Comparison of ENCODE assay signal across 16 cellular contexts in the genomic region with DNA sequence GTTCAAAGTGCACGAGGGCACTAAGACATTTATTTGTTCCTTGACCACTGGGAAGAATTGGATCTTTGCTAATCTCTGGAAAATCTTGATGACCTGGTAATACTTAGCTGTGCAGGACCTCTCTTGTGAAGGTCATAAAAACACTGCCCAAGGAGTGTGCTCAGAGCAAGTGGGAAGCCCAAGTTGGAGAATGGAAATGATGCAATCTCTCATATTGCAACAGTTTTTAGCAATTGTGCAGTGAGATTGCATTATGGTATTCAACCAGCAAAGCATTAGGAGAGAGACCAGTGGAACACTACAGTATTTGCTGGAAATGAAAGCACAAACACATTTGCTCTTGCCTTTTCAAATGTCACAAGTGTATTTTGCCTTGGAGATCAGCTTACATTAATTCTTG. TPM values are rescaled to one million over a fixed set of nuclear protein-coding genes. Genes with fewer than 3 reads are reported as not detected.
DNase-seq lines count a peak whose midpoint lies in the region; ATAC-seq and TF ChIP-seq lines count a peak whose summit lies in the region.
"Had no signal": no experiment of that assay in that cellular context is flagged by ENCODE, and none has a peak within 500 bp of the region (broad histone marks: within the 10 kb centered on the region; RNA-seq: fewer than 3 reads in every experiment).

No MANE protein-coding gene starts in this region.

- ATAC-seq in lower lobe of right lung: peak; percentile 48
- ATAC-seq in GM18867 (IDR thresholded peaks at IDR 0.05; ENCODE audit: unreplicated experiment): no peak

- TF ChIP-seq POLR2A in testis (IDR thresholded peaks at IDR 0.05): no peak

- CTCF ChIA-PET in BJ (lab: Yijun Ruan, JAX): no interaction called here

- H3K27ac ChIP-seq in lower lobe of right lung (no peak overlapping the region), testis (no peak overlapping the region), neuronal stem cell (replicated peaks; ENCODE audit: low read length) (no peak overlapping the region), tibial artery (no peak overlapping the region)
- H3K27ac ChIP-seq: BLaER1 treated with 17β-estradiol and CSF1 and Interleukin-3, amounts not matched to agents 10 nM and 100 nM had no signal

- H2BK5ac ChIP-seq in neuronal stem cell (ENCODE audit: low read length): no peak overlapping the region

- POLR2A ChIA-PET in BJ (lab: Charles Lee): no interaction called here

- no peak for TF ChIP-seq CTCF in BJ (IDR thresholded peaks at IDR 0.05; ENCODE audit: insufficient read depth, low read depth, low read length)
- TF ChIP-seq CTCF in lower lobe of right lung (IDR thresholded peaks at IDR 0.05): no peak
- no peak for TF ChIP-seq CTCF in testis (IDR thresholded peaks at IDR 0.05)
- TF ChIP-seq CTCF in tibial artery (IDR thresholded peaks at IDR 0.05): no peak

- intact Hi-C loops in lower lobe of right lung (cut with DNase I) (no loop called here), testis (cut with DNase I; ENCODE audit: low total_unique reads) (no loop called here), tibial artery (cut with DNase I; ENCODE audit: low total_unique reads) (no loop called here)

- DNase-seq in BJ (ENCODE audit: low read depth): peak; percentile 56
- peak; percentile 31 for DNase-seq in LHCN-M2 (ENCODE audit: low read depth)
- DNase-seq in amniotic epithelial cell (ENCODE audit: low read depth): peak; percentile 91
- DNase-seq in lower lobe of right lung: no peak
- DNase-seq in testis: no peak
- DNase-seq in neuronal stem cell (ENCODE audit: low spot score): no peak
- DNase-seq in tibial artery: no peak
- DNase-seq: activated naive CD4-positive, alpha-beta T cell treated with anti-CD3 and anti-CD28 coated beads, Interleukin-2, amount 50 U/mL, for 16 hours; caudate nucleus; NCI-H1436; NCI-H510A; posterior cingulate gyrus had no signal

- no peak overlapping the region for H3K9ac ChIP-seq in neuronal stem cell (ENCODE audit: low read depth, low read length, poor library complexity)
- H3K9ac ChIP-seq: BLaER1 treated with 17β-estradiol and CSF1 and Interleukin-3, amounts not matched to agents 10 nM and 100 nM had no signal

- H3K23ac ChIP-seq in neuronal stem cell (ENCODE audit: low read depth, low read length, poor library complexity): no peak overlapping the region

- H2AK5ac ChIP-seq in neuronal stem cell (ENCODE audit: low read depth, low read length): no peak overlapping the region

- no peaks in the 10 kb centered on the region for H3K79me1 ChIP-seq in neuronal stem cell (ENCODE audit: low read depth, low read length)

- H2BK120ac ChIP-seq in neuronal stem cell (ENCODE audit: low read depth, low read length): no peak overlapping the region

- H3K18ac ChIP-seq in neuronal stem cell (ENCODE audit: low read length): no peak overlapping the region

- no peaks in the 10 kb centered on the region; the same call in none of the 2 replicates for H3K27me3 ChIP-seq in BJ (ENCODE audit: control insufficient read depth, insufficient read depth, low read length)
- no peaks in the 10 kb centered on the region for H3K27me3 ChIP-seq in lower lobe of right lung (ENCODE audit: low read depth)
- H3K27me3 ChIP-seq in testis: no peaks in the 10 kb centered on the region
- peaks cover 0 to 4% (median 0%) of the 10 kb centered on the region in 3 experiments for H3K27me3 ChIP-seq in neuronal stem cell (ENCODE audit: control insufficient read depth in 3 of 3, insufficient read depth in 3 of 3, low read depth in 1 of 3, low read length in 3 of 3)
- peaks cover 0 to 4% of the 10 kb centered on the region in 2 donors for H3K27me3 ChIP-seq in tibial artery
- H3K27me3 ChIP-seq: BLaER1 treated with 17β-estradiol and CSF1 and Interleukin-3, amounts not matched to agents 10 nM and 100 nM had no signal

- WGBS in testis, 2 donors: 46 to 58% methylated on average over 1 of the region's 1 CpG
- no CpG with 5 or more reads among the region's 1 CpG for WGBS in neuronal stem cell (ENCODE audit: extremely low coverage in 2 of 2, insufficient read length in 2 of 2, insufficient replicate concordance in 1 of 2), 2 donors

- H3K36me3 ChIP-seq in BJ (ENCODE audit: control insufficient read depth, insufficient read depth, low read length) (no peaks in the 10 kb centered on the region), lower lobe of right lung (no peaks in the 10 kb centered on the region), testis (ENCODE audit: low read depth, missing control alignments) (no peaks in the 10 kb centered on the region), neuronal stem cell (replicated peaks in 1 of 2; ENCODE audit: control insufficient read depth in 2 of 2, insufficient read depth in 2 of 2, low read length in 2 of 2) (no peaks in the 10 kb centered on the region), tibial artery (no peaks in the 10 kb centered on the region)
- H3K36me3 ChIP-seq: BLaER1 treated with 17β-estradiol and CSF1 and Interleukin-3, amounts not matched to agents 10 nM and 100 nM had no signal

- H3K4ac ChIP-seq in neuronal stem cell (ENCODE audit: low read length): no peak overlapping the region

- H3K4me2 ChIP-seq in neuronal stem cell (ENCODE audit: insufficient read depth, low read length, poor library complexity, severe bottlenecking): no peak overlapping the region
- H3K4me2 ChIP-seq: BLaER1 treated with 17β-estradiol and CSF1 and Interleukin-3, amounts not matched to agents 10 nM and 100 nM had no signal

- no peak overlapping the region for H3K4me3 ChIP-seq in BJ (ENCODE audit: low read depth, low read length)
- no peak overlapping the region for H3K4me3 ChIP-seq in lower lobe of right lung
- no peak overlapping the region for H3K4me3 ChIP-seq in testis
- no peak overlapping the region for H3K4me3 ChIP-seq in neuronal stem cell (ENCODE audit: low read length in 2 of 2)
- no peak overlapping the region for H3K4me3 ChIP-seq in tibial artery
- H3K4me3 ChIP-seq: BLaER1 treated with 17β-estradiol and CSF1 and Interleukin-3, amounts not matched to agents 10 nM and 100 nM had no signal

- no peak overlapping the region for H4K91ac ChIP-seq in neuronal stem cell (ENCODE audit: low read depth, low read length, poor library complexity)

- H4K8ac ChIP-seq in neuronal stem cell (ENCODE audit: low read depth, low read length): no peak overlapping the region

- H3K14ac ChIP-seq in neuronal stem cell (ENCODE audit: low read length): no peak overlapping the region

- no peak overlapping the region for H2BK12ac ChIP-seq in neuronal stem cell (ENCODE audit: low read length)

- no peaks in the 10 kb centered on the region for H3K4me1 ChIP-seq in lower lobe of right lung
- no peaks in the 10 kb centered on the region for H3K4me1 ChIP-seq in testis
- H3K4me1 ChIP-seq in neuronal stem cell (ENCODE audit: control insufficient read depth in 2 of 2, insufficient read depth in 1 of 2, low read depth in 1 of 2, low read length in 2 of 2): no peaks in the 10 kb centered on the region
- H3K4me1 ChIP-seq in tibial artery: no peaks in the 10 kb centered on the region

- H2AFZ ChIP-seq in neuronal stem cell (ENCODE audit: low read length): no peak overlapping the region

- no peak overlapping the region for H2BK15ac ChIP-seq in neuronal stem cell (ENCODE audit: low read length)

- H3K9me3 ChIP-seq in lower lobe of right lung (no peaks in the 10 kb centered on the region), testis (no peaks in the 10 kb centered on the region), neuronal stem cell (replicated peaks in 1 of 2; ENCODE audit: control insufficient read depth in 2 of 2, insufficient read depth in 1 of 2, low read depth in 1 of 2, low read length in 2 of 2) (no peaks in the 10 kb centered on the region), tibial artery (no peaks in the 10 kb centered on the region)

RNA-seq across cellular contexts. Expression of a gene that starts 34.5 kb away (rescaled TPM):
- not detected in 2 replicates for polyA plus RNA-seq in BJ (2011; rRNA removed)
- polyA minus RNA-seq in BJ (2011; rRNA and poly(A)+ RNA removed): not detected in 2 replicates
- not detected in 2 replicates for total RNA-seq in LHCN-M2 (2014; rRNA removed)
- not detected for polyA plus RNA-seq in LHCN-M2 (2012)
- total RNA-seq in lower lobe of right lung: not detected
- total RNA-seq in testis: 10 to 100 TPM in 1 of 2 donors, 1 to 10 TPM in 1; 3.5 to 17.9 TPM
- polyA plus RNA-seq in testis (ENCODE audit: insufficient read depth, low read depth, low replicate concordance): 16.7 TPM
- not detected for polyA plus RNA-seq in neuronal stem cell (2013, experiment 1 of 2)
- not detected for polyA plus RNA-seq in neuronal stem cell (2013, experiment 2 of 2)
- total RNA-seq: epithelial cell of proximal tubule, mononuclear cell had no signal

RNA-seq across cellular contexts. Expression of a gene that starts 46.8 kb away (rescaled TPM):
- 290 and 475 TPM in 2 replicates for polyA plus RNA-seq in BJ (2011; rRNA removed)
- 41.1 and 59.6 TPM in 2 replicates for polyA minus RNA-seq in BJ (2011; rRNA and poly(A)+ RNA removed)
- 243 and 247 TPM in 2 replicates for total RNA-seq in LHCN-M2 (2014; rRNA removed)
- 607 TPM for polyA plus RNA-seq in LHCN-M2 (2012)
- 170 TPM for total RNA-seq in lower lobe of right lung
- total RNA-seq in testis: 10 to 100 TPM; 30.2 to 31.7 TPM
- 57.0 TPM for polyA plus RNA-seq in testis (ENCODE audit: insufficient read depth, low read depth, low replicate concordance)
- polyA plus RNA-seq in neuronal stem cell (2013, experiment 1 of 2): 319 TPM
- polyA plus RNA-seq in neuronal stem cell (2013, experiment 2 of 2): 332 TPM

Comparison
In these comparisons a context has a peak if more than half of its experiments do, and no peak if none do; other contexts are left out.
1. DNase-seq: peak in BJ (single experiment), LHCN-M2 (single experiment) and amniotic epithelial cell (single experiment); none in lower lobe of right lung (single experiment), testis (single experiment), neuronal stem cell (single experiment) and tibial artery (0 of 2).